Comparison of ENCODE assay signal across 1 cellular context in the genomic region with DNA sequence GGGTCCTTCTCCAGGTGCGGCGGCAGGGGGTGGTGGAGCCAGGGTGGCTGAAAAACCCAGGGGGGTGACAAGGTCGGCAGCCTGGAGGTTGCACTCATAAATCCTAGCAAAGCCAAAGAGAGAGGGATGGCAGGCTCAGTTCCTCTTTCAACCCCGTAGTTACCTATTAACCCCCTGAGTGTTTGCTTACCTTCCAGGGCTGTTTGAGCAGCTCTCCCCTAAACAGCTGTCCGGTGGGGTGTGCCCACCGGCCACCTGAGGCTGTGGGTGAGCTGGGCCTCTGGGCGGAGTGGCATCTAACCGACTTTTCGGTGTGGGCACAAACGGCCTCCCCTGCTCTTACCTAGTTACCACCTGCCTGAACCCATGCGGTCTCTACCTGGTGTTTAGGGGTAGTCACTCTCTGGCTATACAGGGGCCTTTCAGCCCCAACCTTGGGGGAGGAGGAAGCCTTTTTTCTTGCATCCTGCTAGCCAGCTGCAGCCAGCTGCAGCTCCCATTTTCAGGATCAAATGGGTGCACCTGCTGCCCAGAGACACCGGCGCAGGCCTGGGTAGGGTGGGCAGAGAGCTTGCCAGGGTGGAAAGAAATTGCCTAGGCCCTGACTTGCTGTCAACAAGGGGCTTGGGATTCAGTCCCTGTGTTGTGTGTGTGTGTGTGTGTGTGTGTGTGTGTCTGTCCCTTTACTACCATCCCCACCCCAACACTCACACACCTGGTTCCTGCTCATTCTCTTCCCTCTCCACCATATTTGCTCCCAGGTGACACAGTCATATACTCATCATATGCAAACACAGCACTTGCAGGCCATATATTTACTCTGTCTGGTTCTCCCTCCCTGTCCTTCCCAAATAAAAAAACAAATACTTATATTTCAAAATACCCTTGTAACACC.
TF ChIP-seq lines count a peak whose summit lies in the region.

No MANE protein-coding gene starts in this region.

TF ChIP-seq in HepG2, 621 proteins besides CTCF, POLR2A, EP300 and RAD21 (continued from another document and continues in another):
- TF ChIP-seq, protein P1, sequence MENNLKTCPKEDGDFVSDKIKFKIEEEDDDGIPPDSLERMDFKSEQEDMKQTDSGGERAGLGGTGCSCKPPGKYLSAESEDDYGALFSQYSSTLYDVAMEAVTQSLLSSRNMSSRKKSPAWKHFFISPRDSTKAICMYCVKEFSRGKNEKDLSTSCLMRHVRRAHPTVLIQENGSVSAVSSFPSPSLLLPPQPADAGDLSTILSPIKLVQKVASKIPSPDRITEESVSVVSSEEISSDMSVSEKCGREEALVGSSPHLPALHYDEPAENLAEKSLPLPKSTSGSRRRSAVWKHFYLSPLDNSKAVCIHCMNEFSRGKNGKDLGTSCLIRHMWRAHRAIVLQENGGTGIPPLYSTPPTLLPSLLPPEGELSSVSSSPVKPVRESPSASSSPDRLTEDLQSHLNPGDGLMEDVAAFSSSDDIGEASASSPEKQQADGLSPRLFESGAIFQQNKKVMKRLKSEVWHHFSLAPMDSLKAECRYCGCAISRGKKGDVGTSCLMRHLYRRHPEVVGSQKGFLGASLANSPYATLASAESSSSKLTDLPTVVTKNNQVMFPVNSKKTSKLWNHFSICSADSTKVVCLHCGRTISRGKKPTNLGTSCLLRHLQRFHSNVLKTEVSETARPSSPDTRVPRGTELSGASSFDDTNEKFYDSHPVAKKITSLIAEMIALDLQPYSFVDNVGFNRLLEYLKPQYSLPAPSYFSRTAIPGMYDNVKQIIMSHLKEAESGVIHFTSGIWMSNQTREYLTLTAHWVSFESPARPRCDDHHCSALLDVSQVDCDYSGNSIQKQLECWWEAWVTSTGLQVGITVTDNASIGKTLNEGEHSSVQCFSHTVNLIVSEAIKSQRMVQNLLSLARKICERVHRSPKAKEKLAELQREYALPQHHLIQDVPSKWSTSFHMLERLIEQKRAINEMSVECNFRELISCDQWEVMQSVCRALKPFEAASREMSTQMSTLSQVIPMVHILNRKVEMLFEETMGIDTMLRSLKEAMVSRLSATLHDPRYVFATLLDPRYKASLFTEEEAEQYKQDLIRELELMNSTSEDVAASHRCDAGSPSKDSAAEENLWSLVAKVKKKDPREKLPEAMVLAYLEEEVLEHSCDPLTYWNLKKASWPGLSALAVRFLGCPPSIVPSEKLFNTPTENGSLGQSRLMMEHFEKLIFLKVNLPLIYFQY (CRISPR knock-in tag; IDR thresholded peaks at IDR 0.05; ENCODE audit: borderline replicate concordance) = no peak
- TF ChIP-seq, protein P2, sequence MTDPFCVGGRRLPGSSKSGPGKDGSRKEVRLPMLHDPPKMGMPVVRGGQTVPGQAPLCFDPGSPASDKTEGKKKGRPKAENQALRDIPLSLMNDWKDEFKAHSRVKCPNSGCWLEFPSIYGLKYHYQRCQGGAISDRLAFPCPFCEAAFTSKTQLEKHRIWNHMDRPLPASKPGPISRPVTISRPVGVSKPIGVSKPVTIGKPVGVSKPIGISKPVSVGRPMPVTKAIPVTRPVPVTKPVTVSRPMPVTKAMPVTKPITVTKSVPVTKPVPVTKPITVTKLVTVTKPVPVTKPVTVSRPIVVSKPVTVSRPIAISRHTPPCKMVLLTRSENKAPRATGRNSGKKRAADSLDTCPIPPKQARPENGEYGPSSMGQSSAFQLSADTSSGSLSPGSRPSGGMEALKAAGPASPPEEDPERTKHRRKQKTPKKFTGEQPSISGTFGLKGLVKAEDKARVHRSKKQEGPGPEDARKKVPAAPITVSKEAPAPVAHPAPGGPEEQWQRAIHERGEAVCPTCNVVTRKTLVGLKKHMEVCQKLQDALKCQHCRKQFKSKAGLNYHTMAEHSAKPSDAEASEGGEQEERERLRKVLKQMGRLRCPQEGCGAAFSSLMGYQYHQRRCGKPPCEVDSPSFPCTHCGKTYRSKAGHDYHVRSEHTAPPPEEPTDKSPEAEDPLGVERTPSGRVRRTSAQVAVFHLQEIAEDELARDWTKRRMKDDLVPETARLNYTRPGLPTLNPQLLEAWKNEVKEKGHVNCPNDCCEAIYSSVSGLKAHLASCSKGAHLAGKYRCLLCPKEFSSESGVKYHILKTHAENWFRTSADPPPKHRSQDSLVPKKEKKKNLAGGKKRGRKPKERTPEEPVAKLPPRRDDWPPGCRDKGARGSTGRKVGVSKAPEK (CRISPR knock-in tag; IDR thresholded peaks at IDR 0.05; ENCODE audit: borderline replicate concordance) = no peak
- TF ChIP-seq RARG (CRISPR knock-in tag; IDR thresholded peaks at IDR 0.05; ENCODE audit: low read depth) = no peak
- TF ChIP-seq, protein P3, sequence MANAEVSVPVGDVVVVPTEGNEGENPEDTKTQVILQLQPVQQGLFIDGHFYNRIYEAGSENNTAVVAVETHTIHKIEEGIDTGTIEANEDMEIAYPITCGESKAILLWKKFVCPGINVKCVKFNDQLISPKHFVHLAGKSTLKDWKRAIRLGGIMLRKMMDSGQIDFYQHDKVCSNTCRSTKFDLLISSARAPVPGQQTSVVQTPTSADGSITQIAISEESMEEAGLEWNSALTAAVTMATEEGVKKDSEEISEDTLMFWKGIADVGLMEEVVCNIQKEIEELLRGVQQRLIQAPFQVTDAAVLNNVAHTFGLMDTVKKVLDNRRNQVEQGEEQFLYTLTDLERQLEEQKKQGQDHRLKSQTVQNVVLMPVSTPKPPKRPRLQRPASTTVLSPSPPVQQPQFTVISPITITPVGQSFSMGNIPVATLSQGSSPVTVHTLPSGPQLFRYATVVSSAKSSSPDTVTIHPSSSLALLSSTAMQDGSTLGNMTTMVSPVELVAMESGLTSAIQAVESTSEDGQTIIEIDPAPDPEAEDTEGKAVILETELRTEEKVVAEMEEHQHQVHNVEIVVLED (CRISPR knock-in tag; IDR thresholded peaks at IDR 0.05; ENCODE audit: borderline replicate concordance) = no peak
- TF ChIP-seq ATAD3A (CRISPR knock-in tag; IDR thresholded peaks at IDR 0.05) = no peak
- TF ChIP-seq, protein P4, sequence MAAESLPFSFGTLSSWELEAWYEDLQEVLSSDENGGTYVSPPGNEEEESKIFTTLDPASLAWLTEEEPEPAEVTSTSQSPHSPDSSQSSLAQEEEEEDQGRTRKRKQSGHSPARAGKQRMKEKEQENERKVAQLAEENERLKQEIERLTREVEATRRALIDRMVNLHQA (CRISPR knock-in tag; IDR thresholded peaks at IDR 0.05) = no peak
- no peak for TF ChIP-seq HNRNPK (IDR thresholded peaks at IDR 0.05; ENCODE audit: low read depth, low read length, poor library complexity, severe bottlenecking)
- TF ChIP-seq MTA3 (CRISPR knock-in tag; IDR thresholded peaks at IDR 0.05) = no peak
- no peak for TF ChIP-seq TP53 (CRISPR knock-in tag; conservative IDR thresholded peaks at IDR 0.05)
- TF ChIP-seq, protein P5, sequence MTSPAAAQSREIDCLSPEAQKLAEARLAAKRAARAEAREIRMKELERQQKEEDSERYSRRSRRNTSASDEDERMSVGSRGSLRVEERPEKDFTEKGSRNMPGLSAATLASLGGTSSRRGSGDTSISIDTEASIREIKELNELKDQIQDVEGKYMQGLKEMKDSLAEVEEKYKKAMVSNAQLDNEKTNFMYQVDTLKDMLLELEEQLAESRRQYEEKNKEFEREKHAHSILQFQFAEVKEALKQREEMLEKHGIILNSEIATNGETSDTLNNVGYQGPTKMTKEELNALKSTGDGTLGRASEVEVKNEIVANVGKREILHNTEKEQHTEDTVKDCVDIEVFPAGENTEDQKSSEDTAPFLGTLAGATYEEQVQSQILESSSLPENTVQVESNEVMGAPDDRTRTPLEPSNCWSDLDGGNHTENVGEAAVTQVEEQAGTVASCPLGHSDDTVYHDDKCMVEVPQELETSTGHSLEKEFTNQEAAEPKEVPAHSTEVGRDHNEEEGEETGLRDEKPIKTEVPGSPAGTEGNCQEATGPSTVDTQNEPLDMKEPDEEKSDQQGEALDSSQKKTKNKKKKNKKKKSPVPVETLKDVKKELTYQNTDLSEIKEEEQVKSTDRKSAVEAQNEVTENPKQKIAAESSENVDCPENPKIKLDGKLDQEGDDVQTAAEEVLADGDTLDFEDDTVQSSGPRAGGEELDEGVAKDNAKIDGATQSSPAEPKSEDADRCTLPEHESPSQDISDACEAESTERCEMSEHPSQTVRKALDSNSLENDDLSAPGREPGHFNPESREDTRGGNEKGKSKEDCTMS (CRISPR knock-in tag; conservative IDR thresholded peaks at IDR 0.05) = no peak
- TF ChIP-seq RBM39 (IDR thresholded peaks at IDR 0.05; ENCODE audit: low read depth, low read length, poor library complexity, severe bottlenecking) = no peak
- TF ChIP-seq NPAS2 (CRISPR knock-in tag; IDR thresholded peaks at IDR 0.05; ENCODE audit: borderline replicate concordance) = no peak
- TF ChIP-seq, protein P6, sequence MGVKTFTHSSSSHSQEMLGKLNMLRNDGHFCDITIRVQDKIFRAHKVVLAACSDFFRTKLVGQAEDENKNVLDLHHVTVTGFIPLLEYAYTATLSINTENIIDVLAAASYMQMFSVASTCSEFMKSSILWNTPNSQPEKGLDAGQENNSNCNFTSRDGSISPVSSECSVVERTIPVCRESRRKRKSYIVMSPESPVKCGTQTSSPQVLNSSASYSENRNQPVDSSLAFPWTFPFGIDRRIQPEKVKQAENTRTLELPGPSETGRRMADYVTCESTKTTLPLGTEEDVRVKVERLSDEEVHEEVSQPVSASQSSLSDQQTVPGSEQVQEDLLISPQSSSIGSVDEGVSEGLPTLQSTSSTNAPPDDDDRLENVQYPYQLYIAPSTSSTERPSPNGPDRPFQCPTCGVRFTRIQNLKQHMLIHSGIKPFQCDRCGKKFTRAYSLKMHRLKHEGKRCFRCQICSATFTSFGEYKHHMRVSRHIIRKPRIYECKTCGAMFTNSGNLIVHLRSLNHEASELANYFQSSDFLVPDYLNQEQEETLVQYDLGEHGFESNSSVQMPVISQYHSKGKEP (CRISPR knock-in tag; IDR thresholded peaks at IDR 0.05) = no peak
- TF ChIP-seq, protein P7, sequence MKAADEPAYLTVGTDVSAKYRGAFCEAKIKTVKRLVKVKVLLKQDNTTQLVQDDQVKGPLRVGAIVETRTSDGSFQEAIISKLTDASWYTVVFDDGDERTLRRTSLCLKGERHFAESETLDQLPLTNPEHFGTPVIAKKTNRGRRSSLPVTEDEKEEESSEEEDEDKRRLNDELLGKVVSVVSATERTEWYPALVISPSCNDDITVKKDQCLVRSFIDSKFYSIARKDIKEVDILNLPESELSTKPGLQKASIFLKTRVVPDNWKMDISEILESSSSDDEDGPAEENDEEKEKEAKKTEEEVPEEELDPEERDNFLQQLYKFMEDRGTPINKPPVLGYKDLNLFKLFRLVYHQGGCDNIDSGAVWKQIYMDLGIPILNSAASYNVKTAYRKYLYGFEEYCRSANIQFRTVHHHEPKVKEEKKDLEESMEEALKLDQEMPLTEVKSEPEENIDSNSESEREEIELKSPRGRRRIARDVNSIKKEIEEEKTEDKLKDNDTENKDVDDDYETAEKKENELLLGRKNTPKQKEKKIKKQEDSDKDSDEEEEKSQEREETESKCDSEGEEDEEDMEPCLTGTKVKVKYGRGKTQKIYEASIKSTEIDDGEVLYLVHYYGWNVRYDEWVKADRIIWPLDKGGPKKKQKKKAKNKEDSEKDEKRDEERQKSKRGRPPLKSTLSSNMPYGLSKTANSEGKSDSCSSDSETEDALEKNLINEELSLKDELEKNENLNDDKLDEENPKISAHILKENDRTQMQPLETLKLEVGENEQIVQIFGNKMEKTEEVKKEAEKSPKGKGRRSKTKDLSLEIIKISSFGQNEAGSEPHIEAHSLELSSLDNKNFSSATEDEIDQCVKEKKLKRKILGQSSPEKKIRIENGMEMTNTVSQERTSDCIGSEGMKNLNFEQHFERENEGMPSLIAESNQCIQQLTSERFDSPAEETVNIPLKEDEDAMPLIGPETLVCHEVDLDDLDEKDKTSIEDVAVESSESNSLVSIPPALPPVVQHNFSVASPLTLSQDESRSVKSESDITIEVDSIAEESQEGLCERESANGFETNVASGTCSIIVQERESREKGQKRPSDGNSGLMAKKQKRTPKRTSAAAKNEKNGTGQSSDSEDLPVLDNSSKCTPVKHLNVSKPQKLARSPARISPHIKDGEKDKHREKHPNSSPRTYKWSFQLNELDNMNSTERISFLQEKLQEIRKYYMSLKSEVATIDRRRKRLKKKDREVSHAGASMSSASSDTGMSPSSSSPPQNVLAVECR (CRISPR knock-in tag; IDR thresholded peaks at IDR 0.05; ENCODE audit: borderline replicate concordance) = peak; percentile 31; the same call in 1 of the 2 replicates
- TF ChIP-seq, protein P8, sequence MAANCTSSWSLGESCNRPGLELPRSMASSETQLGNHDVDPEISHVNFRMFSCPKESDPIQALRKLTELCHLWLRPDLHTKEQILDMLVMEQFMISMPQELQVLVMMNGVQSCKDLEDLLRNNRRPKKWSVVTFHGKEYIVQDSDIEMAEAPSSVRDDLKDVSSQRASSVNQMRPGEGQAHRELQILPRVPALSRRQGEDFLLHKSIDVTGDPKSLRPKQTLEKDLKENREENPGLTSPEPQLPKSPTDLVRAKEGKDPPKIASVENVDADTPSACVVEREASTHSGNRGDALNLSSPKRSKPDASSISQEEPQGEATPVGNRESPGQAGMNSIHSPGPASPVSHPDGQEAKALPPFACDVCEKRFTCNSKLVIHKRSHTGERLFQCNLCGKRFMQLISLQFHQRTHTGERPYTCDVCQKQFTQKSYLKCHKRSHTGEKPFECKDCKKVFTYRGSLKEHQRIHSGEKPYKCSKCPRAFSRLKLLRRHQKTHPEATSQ (CRISPR knock-in tag; IDR thresholded peaks at IDR 0.05; ENCODE audit: borderline replicate concordance) = no peak
- no peak for TF ChIP-seq ZKSCAN1 (IDR thresholded peaks at IDR 0.05; ENCODE audit: low read length)
- no peak for TF ChIP-seq ZSCAN21 (CRISPR knock-in tag; IDR thresholded peaks at IDR 0.05; ENCODE audit: borderline replicate concordance)
- no peak for TF ChIP-seq ZBTB42 (CRISPR knock-in tag; IDR thresholded peaks at IDR 0.05)
- TF ChIP-seq TCF7L2 (IDR thresholded peaks at IDR 0.05; ENCODE audit: low read depth, low read length) = no peak
- TF ChIP-seq DPF2 (CRISPR knock-in tag; IDR thresholded peaks at IDR 0.05; ENCODE audit: borderline replicate concordance, low read depth) = 0 out of 2 replicates have a peak, but pooled peaks have one; percentile 29
- no peak for TF ChIP-seq SIX1 (CRISPR knock-in tag; IDR thresholded peaks at IDR 0.05; ENCODE audit: borderline replicate concordance)
- TF ChIP-seq, protein P9, sequence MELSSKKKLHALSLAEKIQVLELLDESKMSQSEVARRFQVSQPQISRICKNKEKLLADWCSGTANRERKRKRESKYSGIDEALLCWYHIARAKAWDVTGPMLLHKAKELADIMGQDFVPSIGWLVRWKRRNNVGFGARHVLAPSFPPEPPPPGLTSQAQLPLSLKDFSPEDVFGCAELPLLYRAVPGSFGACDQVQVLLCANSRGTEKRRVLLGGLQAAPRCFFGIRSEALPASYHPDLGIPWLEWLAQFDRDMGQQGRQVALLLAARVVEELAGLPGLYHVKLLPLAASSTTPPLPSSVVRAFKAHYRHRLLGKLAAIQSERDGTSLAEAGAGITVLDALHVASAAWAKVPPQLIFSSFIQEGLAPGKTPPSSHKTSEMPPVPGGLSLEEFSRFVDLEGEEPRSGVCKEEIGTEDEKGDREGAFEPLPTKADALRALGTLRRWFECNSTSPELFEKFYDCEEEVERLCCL (CRISPR knock-in tag; IDR thresholded peaks at IDR 0.05; ENCODE audit: borderline replicate concordance) = no peak
- TF ChIP-seq ZNF17 (CRISPR knock-in tag; IDR thresholded peaks at IDR 0.05) = no peak
